Comparison of ENCODE assay signal across 8 cellular contexts in genomic region chr17:44084131-44084538, GRCh38. TPM values are rescaled to one million over a fixed set of nuclear protein-coding genes. Genes with fewer than 3 reads are reported as not detected.
DNase-seq lines count a peak whose midpoint lies in the region; ATAC-seq and TF ChIP-seq lines count a peak whose summit lies in the region.

No MANE protein-coding gene starts in this region.

- H3K9me3 ChIP-seq in OCI-LY3 (ENCODE audit: insufficient read depth, low read length), result no peaks in the 10 kb centered on the region

- H3K79me2 ChIP-seq in OCI-LY3 (ENCODE audit: low read length), result no peaks in the 10 kb centered on the region

- DNase-seq in NCI-H2196 (lab: John Stamatoyannopoulos, UW; ENCODE audit: unreplicated experiment) (peak; percentile 56), NCI-H2196 treated with DMSO at 0.1 percent for 48 hours (lab: John Stamatoyannopoulos, UW; ENCODE audit: unreplicated experiment) (no peak), dermis blood vessel endothelial cell (peak; percentile 44), cortex of kidney (lab: John Stamatoyannopoulos, UW) (no peak)
- DNase-seq in stimulated activated CD4-positive, alpha-beta T cell treated with anti-CD3 and anti-CD28 coated beads, Interleukin-2, amount 100 ng/mL, for 48 hours, result peak; percentile 47 to 48

- no peak overlapping the region for H2AFZ ChIP-seq in OCI-LY3 (ENCODE audit: low read depth, low read length)

- ATAC-seq in GM18909 (IDR thresholded peaks at IDR 0.05; ENCODE audit: poor library complexity, unreplicated experiment) (no peak), HG02840 (IDR thresholded peaks at IDR 0.05; ENCODE audit: low FRiP score, unreplicated experiment) (no peak)

- TF ChIP-seq CTCF in OCI-LY3 (IDR thresholded peaks at IDR 0.05; ENCODE audit: low read depth, low read length), result peak; percentile 42

- H4K20me1 ChIP-seq in OCI-LY3 (ENCODE audit: insufficient read depth, low read length), result no peaks in the 10 kb centered on the region

- H3K4me2 ChIP-seq in OCI-LY3 (ENCODE audit: low read length), result no peak overlapping the region

- H3K27me3 ChIP-seq in OCI-LY3 (ENCODE audit: low read depth, low read length), result no peaks in the 10 kb centered on the region

- H3K9ac ChIP-seq in OCI-LY3 (ENCODE audit: low read length), result no peak overlapping the region

- no peak overlapping the region for H3K4me3 ChIP-seq in OCI-LY3 (ENCODE audit: low read length)

- peaks cover 4% of the 10 kb centered on the region for H3K36me3 ChIP-seq in OCI-LY3 (replicated peaks; ENCODE audit: low read depth, low read length)

- H3K4me1 ChIP-seq in OCI-LY3 (ENCODE audit: low read length), result peaks cover 7% of the 10 kb centered on the region; the same call in 1 of the 2 replicates

- no peak overlapping the region for H3K27ac ChIP-seq in OCI-LY3 (ENCODE audit: low read length)

RNA-seq across cellular contexts. Expression of gene G6PC3, which starts 13.6 kb away (rescaled TPM):
- 14.3 and 35.1 TPM in 2 replicates for total RNA-seq in dermis blood vessel endothelial cell

RNA-seq across cellular contexts. Expression of gene LSM12, which starts 17.7 kb away (rescaled TPM):
- 21.8 and 32.0 TPM in 2 replicates for total RNA-seq in dermis blood vessel endothelial cell

RNA-seq across cellular contexts. Expression of gene HDAC5, which starts 39.3 kb away (rescaled TPM):
- total RNA-seq in dermis blood vessel endothelial cell, result 50.3 and 52.1 TPM in 2 replicates

RNA-seq across cellular contexts. Expression of gene HROB, which starts 57.6 kb away (rescaled TPM):
- total RNA-seq in dermis blood vessel endothelial cell, result 1.2 and 2.9 TPM in 2 replicates

Comparison
In these comparisons a context has a peak if more than half of its experiments do, and no peak if none do; other contexts are left out.
1. DNase-seq: peak in NCI-H2196 (single experiment), dermis blood vessel endothelial cell (single experiment) and stimulated activated CD4-positive, alpha-beta T cell treated with anti-CD3 and anti-CD28 coated beads, Interleukin-2, amount 100 ng/mL, for 48 hours (2 of 2); none in NCI-H2196 treated with DMSO at 0.1 percent for 48 hours (single experiment) and cortex of kidney (single experiment).